Comparison of ENCODE assay signal across 8 cellular contexts in the genomic region with DNA sequence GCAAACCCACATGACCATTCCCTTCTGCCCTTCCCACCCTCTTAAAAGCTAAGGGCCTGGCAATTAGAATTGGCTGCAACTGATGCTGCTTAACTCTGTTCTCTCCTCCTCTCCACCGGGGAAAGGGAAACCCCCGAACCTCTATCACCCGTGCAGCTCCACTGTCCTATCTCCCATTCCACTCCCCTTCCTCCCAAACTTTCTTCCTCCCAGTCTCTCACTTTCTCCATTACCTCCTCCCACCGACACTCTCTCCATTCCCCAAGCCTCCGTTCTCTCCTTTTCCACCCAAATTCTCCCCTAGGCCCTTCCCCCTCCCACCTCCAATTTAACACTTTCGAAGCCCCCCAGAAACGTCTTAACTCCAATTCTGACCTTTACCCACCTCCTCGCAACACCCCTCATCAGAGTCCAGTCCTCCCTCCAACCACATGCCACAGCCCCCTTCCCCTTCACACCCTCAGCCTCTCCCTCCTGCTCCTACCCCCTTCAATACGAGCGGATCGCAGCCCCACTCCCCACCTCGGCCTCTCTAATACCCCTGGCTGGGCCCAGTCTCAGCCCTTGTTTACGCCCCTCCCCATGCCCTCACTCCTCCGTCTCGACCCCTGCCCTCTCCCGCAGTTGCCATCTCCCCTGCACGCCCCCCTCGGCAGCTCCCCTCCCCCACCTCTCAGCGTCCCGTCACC. TPM values are rescaled to one million over a fixed set of nuclear protein-coding genes. Genes with fewer than 3 reads are reported as not detected.
DNase-seq lines count a peak whose midpoint lies in the region; ATAC-seq and TF ChIP-seq lines count a peak whose summit lies in the region.

No MANE protein-coding gene starts in this region.

- no peak for ATAC-seq in HG03565 (IDR thresholded peaks at IDR 0.05; ENCODE audit: unreplicated experiment)
- ATAC-seq in HG03097 (IDR thresholded peaks at IDR 0.05; ENCODE audit: low FRiP score, unreplicated experiment) = no peak

- H3K4me1 ChIP-seq in GM23248 (ENCODE audit: insufficient read depth) = peaks cover 21% of the 10 kb centered on the region
- peaks cover 70% of the 10 kb centered on the region for H3K4me1 ChIP-seq in left ventricle myocardium inferior
- peaks cover 13% of the 10 kb centered on the region for H3K4me1 ChIP-seq in skeletal muscle satellite cell (ENCODE audit: control insufficient read depth, insufficient read depth, low read length)

- peak overlapping the region; percentile 93 for H2AFZ ChIP-seq in GM23248

- peaks cover 92% of the 10 kb centered on the region for H3K79me2 ChIP-seq in GM23248 (ENCODE audit: insufficient read depth)

- DNase-seq in A172 (ENCODE audit: low spot score) (peak; percentile 52), GM23248 (peak; percentile 59), left ventricle myocardium inferior (no peak), kidney glomerular epithelial cell (lab: John Stamatoyannopoulos, UW) (no peak)

- H3K27me3 ChIP-seq in GM23248 (replicated peaks; ENCODE audit: insufficient read depth) (no peaks in the 10 kb centered on the region), left ventricle myocardium inferior (ENCODE audit: low read depth) (no peaks in the 10 kb centered on the region), skeletal muscle satellite cell (ENCODE audit: control insufficient read depth, insufficient read depth, low read length) (no peaks in the 10 kb centered on the region)

- H3K4me2 ChIP-seq in GM23248 (ENCODE audit: unreplicated experiment) (peak overlapping the region; percentile 86), skeletal muscle satellite cell (ENCODE audit: low read length) (peak overlapping the region; percentile 98)

- in situ Hi-C loops in GM23248 (cut with MboI) = no loop called here

- 0 to 1% methylated on average over 5 to 20 of the region's 20 CpGs for WGBS in GM23248 (ENCODE audit: low coverage in 1 of 2, low lambda C conversion rate in 2 of 2, missing lambda C conversion rate in 2 of 2), 2 experiments

- peaks cover 11% of the 10 kb centered on the region for H3F3A ChIP-seq in GM23248 (ENCODE audit: insufficient read depth)

- H3K4me3 ChIP-seq in GM23248 (peak overlapping the region; percentile 98), left ventricle myocardium inferior (peak overlapping the region; percentile 80), skeletal muscle satellite cell (ENCODE audit: low read length) (peak overlapping the region; percentile 85)

- intact Hi-C loops in left ventricle myocardium inferior (cut with micrococcal nuclease) = no loop called here

- peak overlapping the region; percentile 91 for H3K9ac ChIP-seq in GM23248
- peak overlapping the region; percentile 88 for H3K9ac ChIP-seq in skeletal muscle satellite cell (ENCODE audit: low read depth, low read length)

- H3K9me2 ChIP-seq in GM23248 (ENCODE audit: insufficient read depth) = no peaks in the 10 kb centered on the region

- peaks cover 25% of the 10 kb centered on the region for H3K36me3 ChIP-seq in GM23248 (ENCODE audit: low read depth)
- H3K36me3 ChIP-seq in left ventricle myocardium inferior = peaks cover 23% of the 10 kb centered on the region
- peaks cover 26% of the 10 kb centered on the region for H3K36me3 ChIP-seq in skeletal muscle satellite cell (ENCODE audit: insufficient read depth, low read length)

- H4K20me1 ChIP-seq in GM23248 (ENCODE audit: insufficient read depth) = no peaks in the 10 kb centered on the region

- H3K9me3 ChIP-seq in GM23248 (ENCODE audit: low read depth) (no peaks in the 10 kb centered on the region), left ventricle myocardium inferior (replicated peaks) (no peaks in the 10 kb centered on the region), skeletal muscle satellite cell (replicated peaks; ENCODE audit: low read length) (no peaks in the 10 kb centered on the region)

- TF ChIP-seq CTCF in VCaP (conservative IDR thresholded peaks at IDR 0.05) = no peak
- no peak for TF ChIP-seq CTCF in left ventricle myocardium inferior (IDR thresholded peaks at IDR 0.05; ENCODE audit: borderline replicate concordance)

- H3K27ac ChIP-seq in GM23248 (peak overlapping the region; percentile 88), VCaP (peak overlapping the region; percentile 96), left ventricle myocardium inferior (replicated peaks) (peak overlapping the region; percentile 97)

RNA-seq across cellular contexts. Expression of a gene that starts 0.6 kb away (rescaled TPM):
- total RNA-seq in A172 (2014; rRNA removed; shearing (Covaris generic)) = 37.8 and 40.1 TPM in 2 replicates
- 30.4 and 36.7 TPM in 2 replicates for total RNA-seq in GM23248 (2014; rRNA removed; shearing (Covaris generic))
- 37.8 and 38.4 TPM in 2 replicates for polyA plus RNA-seq in GM23248 (2016; fragmentation: Nextera tagmentation; extraction: Ambion mirVana)
- 25.2 TPM for total RNA-seq in left ventricle myocardium inferior
- total RNA-seq in skeletal muscle satellite cell (2012; rRNA removed) = 21.8 and 25.3 TPM in 2 replicates

RNA-seq across cellular contexts. Expression of a gene that starts 14.0 kb away (rescaled TPM):
- 26.8 and 27.8 TPM in 2 replicates for total RNA-seq in A172 (2014; rRNA removed; shearing (Covaris generic))
- total RNA-seq in GM23248 (2014; rRNA removed; shearing (Covaris generic)) = 16.6 and 24.3 TPM in 2 replicates
- polyA plus RNA-seq in GM23248 (2016; fragmentation: Nextera tagmentation; extraction: Ambion mirVana) = 30.4 and 30.9 TPM in 2 replicates
- total RNA-seq in left ventricle myocardium inferior = 31.9 TPM
- total RNA-seq in skeletal muscle satellite cell (2012; rRNA removed) = 18.5 and 19.9 TPM in 2 replicates

RNA-seq across cellular contexts. Expression of a gene that starts 14.0 kb away (rescaled TPM):
- 197 and 218 TPM in 2 replicates for total RNA-seq in A172 (2014; rRNA removed; shearing (Covaris generic))
- 32.4 and 35.9 TPM in 2 replicates for total RNA-seq in GM23248 (2014; rRNA removed; shearing (Covaris generic))
- 121 and 125 TPM in 2 replicates for polyA plus RNA-seq in GM23248 (2016; fragmentation: Nextera tagmentation; extraction: Ambion mirVana)
- 62.5 TPM for total RNA-seq in left ventricle myocardium inferior
- total RNA-seq in skeletal muscle satellite cell (2012; rRNA removed) = 44.4 and 52.0 TPM in 2 replicates

RNA-seq across cellular contexts. Expression of a gene that starts 21.9 kb away (rescaled TPM):
- total RNA-seq in A172 (2014; rRNA removed; shearing (Covaris generic)) = 95.7 and 128 TPM in 2 replicates
- 42.6 and 86.2 TPM in 2 replicates for total RNA-seq in GM23248 (2014; rRNA removed; shearing (Covaris generic))
- 89.5 and 89.6 TPM in 2 replicates for polyA plus RNA-seq in GM23248 (2016; fragmentation: Nextera tagmentation; extraction: Ambion mirVana)
- total RNA-seq in left ventricle myocardium inferior = 76.4 TPM
- 60.3 and 81.7 TPM in 2 replicates for total RNA-seq in skeletal muscle satellite cell (2012; rRNA removed)

RNA-seq across cellular contexts. Expression of a gene that starts 27.4 kb away (rescaled TPM):
- total RNA-seq in A172 (2014; rRNA removed; shearing (Covaris generic)) = 5.2 and 5.7 TPM in 2 replicates
- total RNA-seq in GM23248 (2014; rRNA removed; shearing (Covaris generic)) = 6.3 and 10.5 TPM in 2 replicates
- 16.0 and 16.5 TPM in 2 replicates for polyA plus RNA-seq in GM23248 (2016; fragmentation: Nextera tagmentation; extraction: Ambion mirVana)
- 20.0 TPM for total RNA-seq in left ventricle myocardium inferior
- 6.8 and 7.9 TPM in 2 replicates for total RNA-seq in skeletal muscle satellite cell (2012; rRNA removed)

Comparison
In these comparisons a context has a peak if more than half of its experiments do, and no peak if none do; other contexts are left out.
1. DNase-seq: peak in A172 (single experiment) and GM23248 (single experiment); none in left ventricle myocardium inferior (single experiment) and kidney glomerular epithelial cell (single experiment).
2. Peak in every context shown above with its lines, with median percentiles within 50 percentile points of each other: H3K27ac ChIP-seq and H3K4me3 ChIP-seq.